21 cellular contexts compared by ENCODE assay signal in genomic region chr4:143289370-143289769, GRCh38. TPM values are rescaled to one million over a fixed set of nuclear protein-coding genes. Genes with fewer than 3 reads are reported as not detected.
DNase-seq lines count a peak whose midpoint lies in the region; ATAC-seq lines count a peak whose summit lies in the region.
"Had no signal": no experiment of that assay in that cellular context is flagged by ENCODE, and none has a peak within 500 bp of the region (broad histone marks: within the 10 kb centered on the region; RNA-seq: fewer than 3 reads in every experiment).

No MANE protein-coding gene starts in this region.

- no peaks in the 10 kb centered on the region for H3K36me3 Mint-ChIP-seq in stimulated activated naive B cell treated with anti-CD40 and anti-IgM and Interleukin-4, amounts not matched to agents 10 μg/mL and 1 μg/mL and 100 μg/mL, for 72 hours
- H3K36me3 Mint-ChIP-seq: CD4-positive, alpha-beta memory T cell had no signal

- no peaks in the 10 kb centered on the region for H3K36me3 ChIP-seq in Karpas-422 (ENCODE audit: insufficient read depth, low read length)

- no peaks in the 10 kb centered on the region for H3K4me1 ChIP-seq in Karpas-422 (ENCODE audit: low read length)
- H3K4me1 ChIP-seq: A549 had no signal

- no peaks in the 10 kb centered on the region for H3K27me3 ChIP-seq in Karpas-422 (ENCODE audit: low read length)

- no peak overlapping the region for H3K4me2 ChIP-seq in Karpas-422 (ENCODE audit: low read depth, low read length, poor library complexity, severe bottlenecking)
- H3K4me2 ChIP-seq: A549 had no signal

- no peaks in the 10 kb centered on the region for H3K27me3 Mint-ChIP-seq in stimulated activated naive B cell treated with anti-CD40 and anti-IgM and Interleukin-4, amounts not matched to agents 10 μg/mL and 1 μg/mL and 100 μg/mL, for 72 hours

- no peaks in the 10 kb centered on the region for H3K9me2 ChIP-seq in Karpas-422 (replicated peaks; ENCODE audit: insufficient read depth, low read length)

- no peaks in the 10 kb centered on the region for H3K79me2 ChIP-seq in Karpas-422 (ENCODE audit: low read length)

- H3K9me3 ChIP-seq in Karpas-422 (ENCODE audit: low read length), result no peaks in the 10 kb centered on the region
- H3K9me3 ChIP-seq: A549 had no signal

- no peak overlapping the region for H3K27ac Mint-ChIP-seq in stimulated activated naive B cell treated with anti-CD40 and anti-IgM and Interleukin-4, amounts not matched to agents 10 μg/mL and 1 μg/mL and 100 μg/mL, for 72 hours
- H3K27ac Mint-ChIP-seq: CD4-positive, alpha-beta memory T cell; T-helper 1 cell treated with Interleukin-12 subunit alpha and Interleukin-12 subunit beta and Interleukin-4 antibody, amounts not matched to agents 30 μg/mL and 1 μg/mL, for 36 hours had no signal

- peak; percentile 45 for ATAC-seq in HG02885 (IDR thresholded peaks at IDR 0.05; ENCODE audit: poor library complexity, unreplicated experiment)
- ATAC-seq in stimulated activated naive B cell treated with anti-CD40 and anti-IgM and Interleukin-4, amounts not matched to agents 10 μg/mL and 1 μg/mL and 100 μg/mL, for 72 hours (replicated peaks), result peak; percentile 34 to 39
- ATAC-seq: A549 had no signal

- peaks cover 0 to 5% of the 10 kb centered on the region in 2 donors for H3K4me1 Mint-ChIP-seq in stimulated activated naive B cell treated with anti-CD40 and anti-IgM and Interleukin-4, amounts not matched to agents 10 μg/mL and 1 μg/mL and 100 μg/mL, for 72 hours
- H3K4me1 Mint-ChIP-seq: CD4-positive, alpha-beta memory T cell had no signal

- no peak overlapping the region for H3K4me3 Mint-ChIP-seq in stimulated activated naive B cell treated with anti-CD40 and anti-IgM and Interleukin-4, amounts not matched to agents 10 μg/mL and 1 μg/mL and 100 μg/mL, for 72 hours
- H3K4me3 Mint-ChIP-seq: CD4-positive, alpha-beta memory T cell; T-helper 1 cell treated with Interleukin-12 subunit alpha and Interleukin-12 subunit beta and Interleukin-4 antibody, amounts not matched to agents 30 μg/mL and 1 μg/mL, for 36 hours had no signal

- H3K9me3 Mint-ChIP-seq in stimulated activated naive B cell treated with anti-CD40 and anti-IgM and Interleukin-4, amounts not matched to agents 10 μg/mL and 1 μg/mL and 100 μg/mL, for 72 hours, result no peaks in the 10 kb centered on the region
- H3K9me3 Mint-ChIP-seq: CD4-positive, alpha-beta memory T cell; T-helper 1 cell treated with Interleukin-12 subunit alpha and Interleukin-12 subunit beta and Interleukin-4 antibody, amounts not matched to agents 30 μg/mL and 1 μg/mL, for 36 hours had no signal

- peak; percentile 72 for DNase-seq in NOMO-1 treated with DMSO at 0.1 percent for 48 hours (lab: John Stamatoyannopoulos, UW; ENCODE audit: unreplicated experiment)
- peak; percentile 2 for DNase-seq in SKM-1 treated with dmso at 0.1 percent for 144 hours (lab: John Stamatoyannopoulos, UW; ENCODE audit: unreplicated experiment)
- DNase-seq in stimulated activated naive B cell treated with anti-CD40 and anti-IgM and Interleukin-4, amounts not matched to agents 10 μg/mL and 1 μg/mL and 100 μg/mL, for 72 hours, result no peak
- DNase-seq in inferior parietal cortex (ENCODE audit: extremely low spot score), result no peak
- DNase-seq in Karpas-422, result no peak
- DNase-seq in NCI-H1930 (lab: John Stamatoyannopoulos, UW), result no peak
- DNase-seq: C1 segment of cervical spinal cord; CD4-positive, alpha-beta memory T cell; COR-L47; NCI-H1048; NCI-H1417; NCI-H1694; NCI-H2081; NCI-H2227 treated with DMSO at 0.1 percent for 48 hours; NCI-H526 treated with DMSO at 0.1 percent for 48 hours; RPMI8226; SHP77; SW 1271 had no signal

- no peak overlapping the region for H3K9ac ChIP-seq in Karpas-422 (ENCODE audit: low read length)

- no peak overlapping the region for H3K27ac ChIP-seq in Karpas-422 (ENCODE audit: low read length)
- H3K27ac ChIP-seq: A549 had no signal

- H2AFZ ChIP-seq in Karpas-422 (ENCODE audit: low read length), result no peak overlapping the region

- H4K20me1 ChIP-seq in Karpas-422 (ENCODE audit: insufficient read depth, low read depth, low read length), result no peaks in the 10 kb centered on the region

- no peak overlapping the region for H3K4me3 ChIP-seq in Karpas-422 (ENCODE audit: low read length)
- H3K4me3 ChIP-seq: A549 had no signal

RNA-seq across cellular contexts. Expression of gene GAB1, which starts 47.3 kb away (rescaled TPM):
- 0.58 TPM in 1 of 2 replicates, not detected in the other for total RNA-seq in Karpas-422 (2014; rRNA removed; shearing (Covaris generic); ENCODE audit: low replicate concordance)

Comparison
In these comparisons a context has a peak if more than half of its experiments do, and no peak if none do; other contexts are left out.
1. DNase-seq: peak in NOMO-1 treated with DMSO at 0.1 percent for 48 hours (single experiment) and SKM-1 treated with dmso at 0.1 percent for 144 hours (single experiment); none in stimulated activated naive B cell treated with anti-CD40 and anti-IgM and Interleukin-4, amounts not matched to agents 10 μg/mL and 1 μg/mL and 100 μg/mL, for 72 hours (single experiment), inferior parietal cortex (single experiment), Karpas-422 (single experiment) and NCI-H1930 (0 of 2).